In genomic region chr22:41683616-41684015, GRCh38 we compare ENCODE assay signal across 17 cellular contexts. TPM values are rescaled to one million over a fixed set of nuclear protein-coding genes. Genes with fewer than 3 reads are reported as not detected.
A peak's percentile ranks its signal among the peaks of the same experiment; 100 is the strongest.
DNase-seq lines count a peak whose midpoint lies in the region; ATAC-seq and TF ChIP-seq lines count a peak whose summit lies in the region.
"Had no signal": no experiment of that assay in that cellular context is flagged by ENCODE, and none has a peak within 500 bp of the region (broad histone marks: within the 10 kb centered on the region; RNA-seq: fewer than 3 reads in every experiment).

No MANE protein-coding gene starts in this region.

- H3K27me3 ChIP-seq in DOHH2 (ENCODE audit: control insufficient read depth, low read length) (no peaks in the 10 kb centered on the region), Karpas-422 (ENCODE audit: low read length) (no peaks in the 10 kb centered on the region), spleen (replicated peaks in 1 of 7) (no peaks in the 10 kb centered on the region), left lung (no peaks in the 10 kb centered on the region)
- H3K27me3 ChIP-seq in naive thymus-derived CD4-positive, alpha-beta T cell (ENCODE audit: control insufficient read depth in 2 of 2, insufficient read depth in 2 of 2, low read length in 2 of 2): no peaks in the 10 kb centered on the region
- no peaks in the 10 kb centered on the region for H3K27me3 ChIP-seq in effector memory CD4-positive, alpha-beta T cell (replicated peaks; ENCODE audit: control insufficient read depth, insufficient read depth, low read length, poor library complexity, severe bottlenecking)
- H3K27me3 ChIP-seq: BLaER1 treated with 17β-estradiol and CSF1 and Interleukin-3, amounts not matched to agents 10 nM and 100 nM; sigmoid colon; stomach had no signal

- CTCF ChIA-PET in naive thymus-derived CD4-positive, alpha-beta T cell (lab: Charles Lee): interaction anchor here (1.1 kb wide), 1 partner anchor 63 kb away, joined by 4 read pairs; no protein-coding TSS in a partner anchor

- H3K4me1 ChIP-seq in DOHH2 (ENCODE audit: control insufficient read depth, low read length): peaks cover 45% of the 10 kb centered on the region
- peaks cover 29% of the 10 kb centered on the region for H3K4me1 ChIP-seq in Karpas-422 (ENCODE audit: low read length)
- peaks cover 13 to 21% of the 10 kb centered on the region in 2 donors for H3K4me1 ChIP-seq in naive thymus-derived CD4-positive, alpha-beta T cell (ENCODE audit: control insufficient read depth in 2 of 2, insufficient read depth in 2 of 2, low read length in 2 of 2)
- peaks cover 13% of the 10 kb centered on the region for H3K4me1 ChIP-seq in effector memory CD4-positive, alpha-beta T cell (ENCODE audit: control insufficient read depth, insufficient read depth, low read length, poor library complexity, severe bottlenecking)
- H3K4me1 ChIP-seq in spleen: peaks cover 13 to 85% (median 44%) of the 10 kb centered on the region in 6 donors
- H3K4me1 ChIP-seq in left lung: peaks cover 0 to 20% of the 10 kb centered on the region in 2 donors

- H4K20me1 ChIP-seq in DOHH2 (ENCODE audit: control insufficient read depth, insufficient read depth, low read depth, low read length) (peaks cover 18% of the 10 kb centered on the region), Karpas-422 (ENCODE audit: insufficient read depth, low read depth, low read length) (peaks cover 36% of the 10 kb centered on the region)

- DNase-seq in Karpas-422: no peak
- no peak for DNase-seq in naive thymus-derived CD4-positive, alpha-beta T cell
- no peak for DNase-seq in effector memory CD4-positive, alpha-beta T cell
- DNase-seq in spleen: no peak
- no peak for DNase-seq in left lung
- DNase-seq: activated CD4-positive, alpha-beta T cell treated with anti-CD3 and anti-CD28 coated beads, Interleukin-2, amount 50 U/mL, for 1 hour; activated gamma-delta T cell; head of caudate nucleus; left cardiac atrium; NCI-H1092; stomach had no signal

- no peaks in the 10 kb centered on the region for H3K9me3 ChIP-seq in DOHH2 (ENCODE audit: control insufficient read depth, insufficient read depth, low read length)
- no peaks in the 10 kb centered on the region for H3K9me3 ChIP-seq in Karpas-422 (ENCODE audit: low read length)
- no peaks in the 10 kb centered on the region for H3K9me3 ChIP-seq in naive thymus-derived CD4-positive, alpha-beta T cell (ENCODE audit: control insufficient read depth in 2 of 3, low read length in 3 of 3)
- no peaks in the 10 kb centered on the region for H3K9me3 ChIP-seq in effector memory CD4-positive, alpha-beta T cell (ENCODE audit: control insufficient read depth, low read length)
- no peaks in the 10 kb centered on the region for H3K9me3 ChIP-seq in spleen
- H3K9me3 ChIP-seq in left lung: no peaks in the 10 kb centered on the region
- H3K9me3 ChIP-seq: sigmoid colon, stomach had no signal

- H3K36me3 ChIP-seq in DOHH2 (ENCODE audit: control insufficient read depth, low read length): peaks cover 52% of the 10 kb centered on the region
- peaks cover 23% of the 10 kb centered on the region for H3K36me3 ChIP-seq in Karpas-422 (ENCODE audit: insufficient read depth, low read length)
- H3K36me3 ChIP-seq in naive thymus-derived CD4-positive, alpha-beta T cell (ENCODE audit: control insufficient read depth in 2 of 3, insufficient read depth in 3 of 3, low read length in 3 of 3): peaks cover 2 to 20% (median 15%) of the 10 kb centered on the region in 3 experiments
- H3K36me3 ChIP-seq in effector memory CD4-positive, alpha-beta T cell (ENCODE audit: control insufficient read depth, insufficient read depth, low read length): peaks cover 16% of the 10 kb centered on the region
- H3K36me3 ChIP-seq in spleen: peaks cover 9 to 38% (median 20%) of the 10 kb centered on the region in 6 donors
- H3K36me3 ChIP-seq in left lung: peaks cover 0 to 23% of the 10 kb centered on the region in 2 donors

- H3K4me1 Mint-ChIP-seq in activated T-helper 17 cell treated with anti-CD3 and anti-CD28 coated beads, Interleukin-2, amount 50 U/mL, for 72 hours: peaks cover 4% of the 10 kb centered on the region
- H3K4me1 Mint-ChIP-seq in naive thymus-derived CD4-positive, alpha-beta T cell: peaks cover 21 to 71% (median 49%) of the 10 kb centered on the region in 7 donors

- intact Hi-C loops in naive thymus-derived CD4-positive, alpha-beta T cell (cut with micrococcal nuclease): loop anchor here (10.0 kb wide), 3 partner anchors 239 to 931 kb away; partner anchors contain the start of genes NAGA (in 1 of the 2), PHETA2 (in 1 of the 2), POLDIP3 (in 1 of the 2) and SMDT1 (in 1 of the 2)
- intact Hi-C loops in spleen (cut with DNase I; ENCODE audit: low total_unique reads): no loop called here
- intact Hi-C loops in left lung (cut with DNase I): no loop called here

- POLR2A ChIA-PET in naive thymus-derived CD4-positive, alpha-beta T cell (lab: Charles Lee): interaction anchor here (0.8 to 1.6 kb wide), 2 partner anchors 16 to 396 kb away, joined by 3 to 4 read pairs; partner anchors contain the start of gene SMDT1

- no peak for ATAC-seq in activated T-helper 17 cell treated with anti-CD3 and anti-CD28 coated beads, Interleukin-2, amount 50 U/mL, for 72 hours (replicated peaks)
- no peak for ATAC-seq in naive thymus-derived CD4-positive, alpha-beta T cell
- ATAC-seq in HG02610 (IDR thresholded peaks at IDR 0.05; ENCODE audit: unreplicated experiment): no peak
- ATAC-seq in left lung: no peak
- ATAC-seq: left cardiac atrium had no signal

- H2AFZ ChIP-seq in Karpas-422 (ENCODE audit: low read length): no peak overlapping the region

- H3K36me3 Mint-ChIP-seq in activated T-helper 17 cell treated with anti-CD3 and anti-CD28 coated beads, Interleukin-2, amount 50 U/mL, for 72 hours (ENCODE audit: low read depth): peaks cover 63% of the 10 kb centered on the region
- peaks cover 3 to 13% (median 6%) of the 10 kb centered on the region in 5 donors for H3K36me3 Mint-ChIP-seq in naive thymus-derived CD4-positive, alpha-beta T cell

- H3K9me3 Mint-ChIP-seq in activated T-helper 17 cell treated with anti-CD3 and anti-CD28 coated beads, Interleukin-2, amount 50 U/mL, for 72 hours: no peaks in the 10 kb centered on the region
- peaks cover 0 to 3% (median 0%) of the 10 kb centered on the region in 11 donors for H3K9me3 Mint-ChIP-seq in naive thymus-derived CD4-positive, alpha-beta T cell

- H3K79me2 ChIP-seq in DOHH2 (ENCODE audit: control insufficient read depth, low read length) (peaks cover 100% of the 10 kb centered on the region), Karpas-422 (ENCODE audit: low read length) (peaks cover 95% of the 10 kb centered on the region)

- peak overlapping the region; percentile 95 for H3K4me3 Mint-ChIP-seq in activated T-helper 17 cell treated with anti-CD3 and anti-CD28 coated beads, Interleukin-2, amount 50 U/mL, for 72 hours
- H3K4me3 Mint-ChIP-seq in naive thymus-derived CD4-positive, alpha-beta T cell: peak overlapping the region in 5 of 10 donors; percentile 18 to 99 (median 91)

- H3K4me2 ChIP-seq in DOHH2 (ENCODE audit: low read length) (peak overlapping the region; percentile 80), Karpas-422 (ENCODE audit: low read depth, low read length, poor library complexity, severe bottlenecking) (peak overlapping the region; percentile 71)

- H3K9ac ChIP-seq in Karpas-422 (ENCODE audit: low read length): no peak overlapping the region

- no peak for TF ChIP-seq CTCF in DOHH2 (IDR thresholded peaks at IDR 0.05; ENCODE audit: low read depth, low read length, poor library complexity, severe bottlenecking)
- TF ChIP-seq CTCF in spleen (IDR thresholded peaks at IDR 0.05 in 8 of 11, conservative IDR thresholded peaks at IDR 0.05 in 3 of 11): no peak
- TF ChIP-seq CTCF in left lung (IDR thresholded peaks at IDR 0.05): no peak

- peaks cover 21% of the 10 kb centered on the region for H3F3A ChIP-seq in DOHH2 (ENCODE audit: control insufficient read depth, insufficient read depth)

- H3K27me3 Mint-ChIP-seq in activated T-helper 17 cell treated with anti-CD3 and anti-CD28 coated beads, Interleukin-2, amount 50 U/mL, for 72 hours: no peaks in the 10 kb centered on the region
- no peaks in the 10 kb centered on the region for H3K27me3 Mint-ChIP-seq in naive thymus-derived CD4-positive, alpha-beta T cell

- no peaks in the 10 kb centered on the region for H3K9me2 ChIP-seq in DOHH2 (replicated peaks; ENCODE audit: control insufficient read depth, low read length)
- no peaks in the 10 kb centered on the region for H3K9me2 ChIP-seq in Karpas-422 (replicated peaks; ENCODE audit: insufficient read depth, low read length)

- H3K4me3 ChIP-seq in DOHH2 (ENCODE audit: low read length): no peak overlapping the region
- H3K4me3 ChIP-seq in Karpas-422 (ENCODE audit: low read length): no peak overlapping the region
- no peak overlapping the region for H3K4me3 ChIP-seq in naive thymus-derived CD4-positive, alpha-beta T cell (ENCODE audit: low read length)
- no peak overlapping the region for H3K4me3 ChIP-seq in effector memory CD4-positive, alpha-beta T cell (ENCODE audit: insufficient read depth, low read depth, low read length, poor library complexity, severe bottlenecking)
- no peak overlapping the region for H3K4me3 ChIP-seq in spleen
- H3K4me3 ChIP-seq in left lung: no peak overlapping the region

- no peak for TF ChIP-seq POLR2A in spleen (IDR thresholded peaks at IDR 0.05)

- H3K27ac Mint-ChIP-seq in activated T-helper 17 cell treated with anti-CD3 and anti-CD28 coated beads, Interleukin-2, amount 50 U/mL, for 72 hours: no peak overlapping the region
- H3K27ac Mint-ChIP-seq in naive thymus-derived CD4-positive, alpha-beta T cell: peak overlapping the region in 7 of 9 donors; percentile 30 to 99 (median 98)

- 84 to 91% (median 91%) methylated on average over 3 of the region's 3 CpGs for WGBS in spleen, 5 donors

- peak overlapping the region; percentile 68 for H3K27ac ChIP-seq in DOHH2 (ENCODE audit: low read depth, low read length)
- H3K27ac ChIP-seq in Karpas-422 (ENCODE audit: low read length): no peak overlapping the region
- H3K27ac ChIP-seq in naive thymus-derived CD4-positive, alpha-beta T cell (ENCODE audit: low read depth, low read length): peak overlapping the region; percentile 92
- H3K27ac ChIP-seq in effector memory CD4-positive, alpha-beta T cell (ENCODE audit: insufficient read depth, low read length, poor library complexity, severe bottlenecking): no peak overlapping the region
- H3K27ac ChIP-seq in spleen: no peak overlapping the region
- H3K27ac ChIP-seq in left lung: no peak overlapping the region

RNA-seq across cellular contexts. Expression of gene SNU13, which starts 5.1 kb away (rescaled TPM):
- total RNA-seq in Karpas-422 (2014; rRNA removed; shearing (Covaris generic); ENCODE audit: low replicate concordance): 148 and 185 TPM in 2 replicates
- total RNA-seq in activated T-helper 17 cell treated with anti-CD3 and anti-CD28 coated beads, Interleukin-2, amount 50 U/mL, for 72 hours: 100 to 1,000 TPM; 175 to 256 TPM
- total RNA-seq in naive thymus-derived CD4-positive, alpha-beta T cell: 100 to 1,000 TPM; 117 to 180 (median 122) TPM
- 100 to 1,000 TPM; 283 to 295 TPM for polyA plus RNA-seq in naive thymus-derived CD4-positive, alpha-beta T cell
- 100 to 1,000 TPM in 5 of 7 donors, 10 to 100 TPM in 2; 89.0 to 116 (median 106) TPM for total RNA-seq in spleen
- polyA plus RNA-seq in spleen: 100 to 1,000 TPM; 118 to 165 (median 161) TPM
- 100 to 1,000 TPM; 112 to 126 TPM for total RNA-seq in left lung

RNA-seq across cellular contexts. Expression of gene MEI1, which starts 15.7 kb away (rescaled TPM):
- 4.9 and 8.2 TPM in 2 replicates for total RNA-seq in Karpas-422 (2014; rRNA removed; shearing (Covaris generic); ENCODE audit: low replicate concordance)
- total RNA-seq in activated T-helper 17 cell treated with anti-CD3 and anti-CD28 coated beads, Interleukin-2, amount 50 U/mL, for 72 hours: 10 to 100 TPM; 39.8 to 40.1 TPM
- 10 to 100 TPM; 40.4 to 69.0 (median 61.4) TPM for total RNA-seq in naive thymus-derived CD4-positive, alpha-beta T cell
- polyA plus RNA-seq in naive thymus-derived CD4-positive, alpha-beta T cell: 100 to 1,000 TPM; 105 to 112 TPM
- total RNA-seq in spleen: 10 to 100 TPM; 17.7 to 56.5 (median 26.9) TPM
- polyA plus RNA-seq in spleen: 10 to 100 TPM; 19.9 to 22.6 (median 21.5) TPM
- 1 to 10 TPM; 3.9 to 7.9 TPM for total RNA-seq in left lung
- total RNA-seq: G401 had no signal

Comparison
In these comparisons a context has a peak if more than half of its experiments do, and no peak if none do; other contexts are left out.
1. H3K27ac ChIP-seq: peak in DOHH2 (single experiment) and naive thymus-derived CD4-positive, alpha-beta T cell (single experiment); none in Karpas-422 (single experiment), effector memory CD4-positive, alpha-beta T cell (single experiment), spleen (0 of 8) and left lung (0 of 2).
2. intact Hi-C loops: an anchor here in naive thymus-derived CD4-positive, alpha-beta T cell (10.0 kb wide); none called in spleen and left lung.